ENCODE assay signal across 22 cellular contexts in genomic region chr9:34259315-34259714, GRCh38.
"Had no signal": no experiment of that assay in that cellular context is flagged by ENCODE, and none has a peak within 500 bp of the region (broad histone marks: within the 10 kb centered on the region; RNA-seq: fewer than 3 reads in every experiment).

No MANE protein-coding gene starts in this region.

- H3K27ac ChIP-seq: cardiac muscle cell, foreskin keratinocyte, parathyroid adenoma, right lobe of liver, skin epidermis, tibial artery, uterus had no signal

- H3K9me3 ChIP-seq: right lobe of liver, tibial artery, uterus had no signal

- H3K4me1 ChIP-seq: parathyroid adenoma, right lobe of liver had no signal

- H3K9ac ChIP-seq: parathyroid adenoma had no signal

- DNase-seq: activated B cell treated with CpG ODN at 0.5 μM for 24 hours; activated CD4-positive, alpha-beta memory T cell treated with anti-CD3 and anti-CD28 coated beads for 36 hours; activated CD4-positive, alpha-beta T cell treated with anti-CD3 and anti-CD28 coated beads for 36 hours; activated naive CD4-positive, alpha-beta T cell treated with Interleukin-2 at 50 U/mL for 16 hours; activated naive CD8-positive, alpha-beta T cell treated with anti-CD3 and anti-CD28 coated beads, Interleukin-2, amount 10 ng/mL, durations not matched to agents 7 days and 5 days; activated T-cell treated with anti-CD3 and anti-CD28 coated beads, Interleukin-2, amount 50 U/mL, for 48 hours; amygdala; effector memory CD4-positive, alpha-beta T cell; foreskin keratinocyte; hippocampal formation; kidney glomerular epithelial cell; nucleus accumbens; right lobe of liver; stimulated activated CD4-positive, alpha-beta T cell treated with anti-CD3 and anti-CD28 coated beads, Interleukin-1b, Interleukin-23, amount 100 ng/mL, for 48 hours; stimulated activated naive CD8-positive, alpha-beta T cell treated with anti-CD3 and anti-CD28 coated beads, Interleukin-15, amount 100 ng/mL, for 72 hours; T1000; tibial artery; uterus had no signal

- H3K27me3 ChIP-seq: cardiac muscle cell, foreskin keratinocyte, right lobe of liver, tibial artery, uterus had no signal

- ATAC-seq: activated CD4-positive, alpha-beta T cell treated with anti-CD3 and anti-CD28 coated beads for 36 hours; foreskin keratinocyte; natural killer cell treated with Interleukin-12 subunit alpha and Interleukin-12 subunit beta and Interleukin-15 and Interleukin-18, amount 100 ng/mL, for 72 hours; right lobe of liver; stimulated activated naive CD8-positive, alpha-beta T cell treated with anti-CD3 and anti-CD28 coated beads, Interleukin-15, amount 100 ng/mL, for 72 hours had no signal

- H3K79me2 ChIP-seq: parathyroid adenoma had no signal

- H3K36me3 ChIP-seq: cardiac muscle cell, right lobe of liver, uterus had no signal

- H3K4me3 ChIP-seq: cardiac muscle cell, right lobe of liver, skin epidermis, tibial artery, uterus had no signal

- H2AFZ ChIP-seq: parathyroid adenoma had no signal
